Comparison of ENCODE assay signal across 8 cellular contexts in genomic region chr12:121789233-121789781, GRCh38. TPM values are rescaled to one million over a fixed set of nuclear protein-coding genes. Genes with fewer than 3 reads are reported as not detected.
DNase-seq lines count a peak whose midpoint lies in the region; ATAC-seq and TF ChIP-seq lines count a peak whose summit lies in the region.

No MANE protein-coding gene starts in this region.

- H3K27me3 Mint-ChIP-seq in activated naive CD8-positive, alpha-beta T cell treated with anti-CD3 and anti-CD28 coated beads for 36 hours, result no peaks in the 10 kb centered on the region

- H3K36me3 ChIP-seq in sigmoid colon (no peaks in the 10 kb centered on the region), ascending aorta (no peaks in the 10 kb centered on the region)

- peak overlapping the region; percentile 98 for H3K27ac Mint-ChIP-seq in activated naive CD8-positive, alpha-beta T cell treated with anti-CD3 and anti-CD28 coated beads for 36 hours

- H3K4me3 ChIP-seq in sigmoid colon, result no peak overlapping the region
- no peak overlapping the region for H3K4me3 ChIP-seq in ascending aorta

- in situ Hi-C loops in GM13977 (cut with MboI; ENCODE audit: low pct_unique_long_range_greater_than_20kb, low sequenced_read_pairs, unreplicated experiment) (no loop called here), KBM-7 (cut with MboI; ENCODE audit: low pct_unique_long_range_greater_than_20kb, low sequenced_read_pairs) (no loop called here)

- peak; percentile 14 for TF ChIP-seq CTCF in GM13977 (IDR thresholded peaks at IDR 0.05; ENCODE audit: extremely low read depth, insufficient read depth, missing control alignments)
- no peak for TF ChIP-seq CTCF in sigmoid colon (IDR thresholded peaks at IDR 0.05)
- no peak for TF ChIP-seq CTCF in ascending aorta (IDR thresholded peaks at IDR 0.05)

- peak overlapping the region in 3 of 4 donors; percentile 3 to 38 (median 14) for H3K27ac ChIP-seq in sigmoid colon
- H3K27ac ChIP-seq in ascending aorta, result no peak overlapping the region

- no peak for TF ChIP-seq EP300 in sigmoid colon (IDR thresholded peaks at IDR 0.05)

- H3K4me3 Mint-ChIP-seq in activated naive CD8-positive, alpha-beta T cell treated with anti-CD3 and anti-CD28 coated beads for 36 hours, result peak overlapping the region; percentile 83

- H3K27me3 ChIP-seq in sigmoid colon (no peaks in the 10 kb centered on the region), ascending aorta (no peaks in the 10 kb centered on the region)

- intact Hi-C loops in sigmoid colon (cut with DNase I) (no loop called here), ascending aorta (cut with DNase I) (no loop called here)

- no peak for DNase-seq in GM13977 (ENCODE audit: low spot score)
- DNase-seq in KBM-7, result peak; percentile 75
- peak; percentile 57 for DNase-seq in activated naive CD8-positive, alpha-beta T cell treated with anti-CD3 and anti-CD28 coated beads for 36 hours
- DNase-seq in sigmoid colon, result no peak
- no peak for DNase-seq in ascending aorta (ENCODE audit: low spot score in 2 of 2)

- peaks cover 0 to 18% (median 16%) of the 10 kb centered on the region in 4 donors for H3K4me1 ChIP-seq in sigmoid colon
- H3K4me1 ChIP-seq in ascending aorta, result peaks cover 3 to 8% of the 10 kb centered on the region in 2 donors

- no peaks in the 10 kb centered on the region for H3K9me3 Mint-ChIP-seq in activated naive CD8-positive, alpha-beta T cell treated with anti-CD3 and anti-CD28 coated beads for 36 hours

- no peaks in the 10 kb centered on the region for H3K9me3 ChIP-seq in sigmoid colon
- H3K9me3 ChIP-seq in ascending aorta, result no peaks in the 10 kb centered on the region

- 44 to 76% methylated on average over 13 of the region's 13 CpGs for whole genome bisulfite sequencing in sigmoid colon, 2 donors

- TF ChIP-seq POLR2A in sigmoid colon (IDR thresholded peaks at IDR 0.05), result no peak

- ATAC-seq in HG03025 (IDR thresholded peaks at IDR 0.05; ENCODE audit: low FRiP score, unreplicated experiment) (no peak), HG02571 (IDR thresholded peaks at IDR 0.05; ENCODE audit: unreplicated experiment) (no peak), HG03460 (IDR thresholded peaks at IDR 0.05; ENCODE audit: unreplicated experiment) (no peak)

- H3K4me1 Mint-ChIP-seq in activated naive CD8-positive, alpha-beta T cell treated with anti-CD3 and anti-CD28 coated beads for 36 hours, result peaks cover 71% of the 10 kb centered on the region

- H3K36me3 Mint-ChIP-seq in activated naive CD8-positive, alpha-beta T cell treated with anti-CD3 and anti-CD28 coated beads for 36 hours, result peaks cover 61% of the 10 kb centered on the region

RNA-seq across cellular contexts. Expression of gene RHOF, which starts 4.2 kb away (rescaled TPM):
- 10 to 100 TPM; 78.6 to 85.5 TPM for total RNA-seq in activated naive CD8-positive, alpha-beta T cell treated with anti-CD3 and anti-CD28 coated beads for 36 hours
- total RNA-seq in sigmoid colon (10 to 100 TPM in 1 of 4 donors, 1 to 10 TPM in 3; 7.6 to 15.0 (median 8.1) TPM), ascending aorta (1.9 TPM)
- polyA plus RNA-seq in sigmoid colon, result 100 to 1,000 TPM in 1 of 3 donors, 10 to 100 TPM in 2; 35.4 to 132 (median 48.9) TPM

RNA-seq across cellular contexts. Expression of gene SETD1B, which starts 14.5 kb away (rescaled TPM):
- total RNA-seq in activated naive CD8-positive, alpha-beta T cell treated with anti-CD3 and anti-CD28 coated beads for 36 hours, result 10 to 100 TPM; 15.0 to 15.6 TPM
- total RNA-seq in sigmoid colon (10 to 100 TPM in 2 of 4 donors, 1 to 10 TPM in 2; 7.6 to 16.9 (median 11.4) TPM), ascending aorta (22.7 TPM)
- polyA plus RNA-seq in sigmoid colon, result 10 to 100 TPM in 1 of 3 donors, 1 to 10 TPM in 2; 2.4 to 16.0 (median 3.0) TPM

Comparison
In these comparisons a context has a peak if more than half of its experiments do, and no peak if none do; other contexts are left out.
1. DNase-seq: peak in KBM-7 (single experiment) and activated naive CD8-positive, alpha-beta T cell treated with anti-CD3 and anti-CD28 coated beads for 36 hours (single experiment); none in GM13977 (single experiment), sigmoid colon (single experiment) and ascending aorta (0 of 2).
2. H3K27ac ChIP-seq: peak in sigmoid colon (3 of 4); none in ascending aorta (0 of 2).
3. RNA of gene RHOF, which starts 4.2 kb away (total RNA-seq): 78.6 to 85.5 TPM in activated naive CD8-positive, alpha-beta T cell treated with anti-CD3 and anti-CD28 coated beads for 36 hours; 7.6 to 15.0 TPM in sigmoid colon and 1.9 TPM in ascending aorta (single experiment); every median in the first group is over 4 times any median in the second.